ENCODE assay signal across 20 cellular contexts in the genomic region with DNA sequence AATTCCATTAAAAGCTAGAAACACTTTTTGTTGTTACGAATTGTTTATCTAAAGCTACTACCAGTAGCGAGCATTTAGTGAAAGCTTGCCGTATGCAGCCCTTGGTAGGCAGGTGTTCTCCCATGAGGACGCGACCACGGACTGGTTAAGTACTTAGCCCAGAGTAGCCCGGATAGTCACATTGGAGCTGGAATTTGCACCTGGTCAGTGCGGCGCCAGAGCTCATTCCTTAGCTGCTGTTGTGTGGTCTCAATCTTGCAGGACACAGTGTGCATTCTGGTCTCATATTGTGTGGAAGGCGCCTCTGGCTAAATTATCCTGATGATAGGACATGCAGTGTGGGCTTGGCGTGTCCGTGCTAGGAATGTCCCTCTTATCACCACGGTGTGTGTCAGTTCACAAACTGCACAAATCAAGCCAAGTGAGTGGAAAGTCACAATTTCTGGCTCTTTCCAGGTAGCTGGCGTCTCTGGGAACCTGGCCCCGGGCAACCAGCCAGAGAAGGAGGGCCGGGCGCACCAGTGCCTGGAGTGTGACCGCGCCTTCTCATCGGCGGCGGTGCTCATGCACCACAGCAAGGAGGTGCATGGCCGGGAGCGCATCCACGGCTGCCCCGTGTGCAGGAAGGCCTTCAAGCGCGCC.
DNase-seq lines count a peak whose midpoint lies in the region; ATAC-seq, FAIRE-seq and TF ChIP-seq lines count a peak whose summit lies in the region.
"Had no signal": no experiment of that assay in that cellular context is flagged by ENCODE, and none has a peak within 500 bp of the region (broad histone marks: within the 10 kb centered on the region; RNA-seq: fewer than 3 reads in every experiment).

No MANE protein-coding gene starts in this region.

- intact Hi-C loops in HepG2 (cut with micrococcal nuclease; ENCODE audit: unreplicated experiment) = no loop called here
- intact Hi-C loops in lower lobe of right lung (cut with DNase I) = no loop called here

- peak in 1 of 2 donors; percentile 22 for TF ChIP-seq RAD21 in liver (IDR thresholded peaks at IDR 0.05)
- no peak for TF ChIP-seq RAD21 in HepG2 (CRISPR knock-in tag; IDR thresholded peaks at IDR 0.05)

- FAIRE-seq in HepG2 (lab: Jason Lieb, UNC) (no peak), frontal cortex (lab: Jason Lieb, UNC) (no peak)
- FAIRE-seq: A204.1, GM12892 had no signal

- BruUV-seq in HepG2 (replicated peaks; lab: Mats Ljungman, UMichigan) = no TSS peak

- POLR2A ChIA-PET in HepG2 (lab: Yijun Ruan, JAX) = no interaction called here

- H3K27ac ChIP-seq in liver (ENCODE audit: low read depth in 1 of 2, low read length in 2 of 2) = peak overlapping the region; percentile 69 to 85
- no peak overlapping the region for H3K27ac ChIP-seq in HepG2 (ENCODE audit: extremely low read length, insufficient read depth, low read length)
- no peak overlapping the region for H3K27ac ChIP-seq in SJCRH30
- H3K27ac ChIP-seq in lower lobe of right lung = peak overlapping the region; percentile 13
- H3K27ac ChIP-seq: right atrium auricular region had no signal

- no peak for TF ChIP-seq EP300 in HepG2 (IDR thresholded peaks at IDR 0.05; ENCODE audit: low read depth in 2 of 2, low read length in 2 of 2)
- TF ChIP-seq EP300 in HepG2 (CRISPR knock-in tag; IDR thresholded peaks at IDR 0.05; ENCODE audit: borderline replicate concordance) = no peak

- 42% methylated on average over 28 of the region's 28 CpGs for WGBS in liver
- 96% methylated on average over 13 of the region's 28 CpGs for WGBS in HepG2 (ENCODE audit: low lambda C conversion rate)

- H3K4me1 ChIP-seq in liver (ENCODE audit: control insufficient read depth in 4 of 4, insufficient read depth in 4 of 4, low read length in 3 of 4) (peaks cover 6 to 55% (median 45%) of the 10 kb centered on the region in 4 donors), HepG2 (ENCODE audit: insufficient read depth, low read length) (peaks cover 14% of the 10 kb centered on the region), SJCRH30 (no peaks in the 10 kb centered on the region; the same call in 1 of the 2 replicates), lower lobe of right lung (peaks cover 32% of the 10 kb centered on the region)

- DNase-seq in HepG2 (ENCODE audit: low spot score) (no peak), SJCRH30 (peak; percentile 38 to 52), lower lobe of right lung (peak; percentile 86), superior temporal gyrus (ENCODE audit: extremely low spot score) (no peak), frontal cortex (ENCODE audit: low spot score in 2 of 2) (no peak), dedifferentiated amniotic fluid mesenchymal stem cell (ENCODE audit: extremely low spot score) (no peak), GM19238 (ENCODE audit: insufficient read length, low spot score) (no peak)
- DNase-seq: activated CD4-positive, alpha-beta T cell treated with anti-CD3 and anti-CD28 coated beads, Interleukin-2, amount 50 U/mL, for 1 hour; activated gamma-delta T cell; amniotic stem cell; HCEC 1CT; NCI-H1930; NCI-H526; occipital lobe; stimulated activated CD4-positive, alpha-beta T cell treated with anti-CD3 and anti-CD28 coated beads, Interleukin-15, amount 100 ng/mL, for 24 hours had no signal

- H3K4me2 ChIP-seq in HepG2 (ENCODE audit: low read depth, low read length) = no peak overlapping the region

- CTCF ChIA-PET in HepG2 (lab: Yijun Ruan, JAX; ENCODE audit: low intra/inter-chr PET ratio, low total read pairs) = no interaction called here

- H3K36me3 ChIP-seq in liver (ENCODE audit: control insufficient read depth in 4 of 4, insufficient read depth in 3 of 4, low read depth in 1 of 4, low read length in 3 of 4) = peaks cover 2 to 6% (median 4%) of the 10 kb centered on the region in 4 donors
- peaks cover 9 to 18% of the 10 kb centered on the region in 2 experiments; a peak in 4 of 5 replicates for H3K36me3 ChIP-seq in HepG2 (replicated peaks in 1 of 2; ENCODE audit: control insufficient read depth in 1 of 2, insufficient read depth in 2 of 2, low read length in 2 of 2)
- no peaks in the 10 kb centered on the region for H3K36me3 ChIP-seq in SJCRH30
- peaks cover 41% of the 10 kb centered on the region for H3K36me3 ChIP-seq in lower lobe of right lung

- in situ Hi-C loops in HepG2 (cut with HindIII; ENCODE audit: extremely low pct_ligation_motif_present, low pct_unique_long_range_greater_than_20kb) = no loop called here

- H3K79me2 ChIP-seq in HepG2 (ENCODE audit: insufficient read depth, low read length) = no peaks in the 10 kb centered on the region

- H3K4me3 ChIP-seq in liver (ENCODE audit: low read depth in 1 of 3, low read length in 3 of 3) = no peak overlapping the region
- H3K4me3 ChIP-seq in HepG2 (replicated peaks in 1 of 3; ENCODE audit: insufficient read depth in 1 of 3, low read depth in 2 of 3, low read length in 3 of 3) = no peak overlapping the region
- no peak overlapping the region for H3K4me3 ChIP-seq in SJCRH30
- no peak overlapping the region for H3K4me3 ChIP-seq in lower lobe of right lung
- H3K4me3 ChIP-seq: right atrium auricular region had no signal

- ATAC-seq in HepG2 (no peak), lower lobe of right lung (peak; percentile 64 to 79)
- ATAC-seq: Right ventricle myocardium inferior had no signal

- H3K9me3 ChIP-seq in liver (ENCODE audit: control insufficient read depth in 4 of 4, low read length in 3 of 4) (no peaks in the 10 kb centered on the region), HepG2 (ENCODE audit: low read length) (no peaks in the 10 kb centered on the region), SJCRH30 (replicated peaks) (no peaks in the 10 kb centered on the region), lower lobe of right lung (no peaks in the 10 kb centered on the region)
- H3K9me3 ChIP-seq: right atrium auricular region had no signal

- no peak for TF ChIP-seq POLR2A in HepG2 (IDR thresholded peaks at IDR 0.05; ENCODE audit: insufficient read depth in 1 of 2, low read depth in 2 of 2, low read length in 2 of 2)

- no peak overlapping the region for H3K9ac ChIP-seq in liver (ENCODE audit: low read depth in 1 of 2, low read length in 2 of 2)
- no peak overlapping the region for H3K9ac ChIP-seq in HepG2 (ENCODE audit: insufficient read depth, low read depth, low read length)

- H4K20me1 ChIP-seq in HepG2 (ENCODE audit: insufficient read depth, low read length) = no peaks in the 10 kb centered on the region

- no peak overlapping the region for H2AFZ ChIP-seq in HepG2 (ENCODE audit: low read length)

- TF ChIP-seq CTCF in liver (IDR thresholded peaks at IDR 0.05; ENCODE audit: low read depth, low read length, missing input control) (no peak), HepG2 (CRISPR knock-in tag; IDR thresholded peaks at IDR 0.05) (no peak), lower lobe of right lung (IDR thresholded peaks at IDR 0.05) (no peak)

- H3K27me3 ChIP-seq in liver (ENCODE audit: control insufficient read depth in 4 of 4, insufficient read depth in 4 of 4, low read length in 3 of 4) (no peaks in the 10 kb centered on the region), HepG2 (ENCODE audit: control insufficient read depth in 1 of 2, insufficient read depth in 2 of 2, low read length in 2 of 2) (no peaks in the 10 kb centered on the region), SJCRH30 (no peaks in the 10 kb centered on the region), lower lobe of right lung (ENCODE audit: low read depth) (no peaks in the 10 kb centered on the region)
- H3K27me3 ChIP-seq: right atrium auricular region had no signal

TF ChIP-seq in liver, 16 proteins besides CTCF, POLR2A, EP300 and RAD21 (continues in another document):
- TF ChIP-seq ATF3 (IDR thresholded peaks at IDR 0.05) (no peak), SP1 (IDR thresholded peaks at IDR 0.05) (peak; percentile 82), EGR1 (IDR thresholded peaks at IDR 0.05; ENCODE audit: low read depth in 2 of 2) (peak in 1 of 2 donors; percentile 54), GABPA (IDR thresholded peaks at IDR 0.05 in 1 of 2, conservative IDR thresholded peaks at IDR 0.05 in 1 of 2) (no peak)

TF ChIP-seq in HepG2, 621 proteins besides CTCF, POLR2A, EP300 and RAD21 (continues in another document):
- no peak for TF ChIP-seq MXD1 (CRISPR knock-in tag; IDR thresholded peaks at IDR 0.05)
- no peak for TF ChIP-seq FOXC1 (CRISPR knock-in tag; IDR thresholded peaks at IDR 0.05; ENCODE audit: borderline replicate concordance)
- TF ChIP-seq, protein P1, sequence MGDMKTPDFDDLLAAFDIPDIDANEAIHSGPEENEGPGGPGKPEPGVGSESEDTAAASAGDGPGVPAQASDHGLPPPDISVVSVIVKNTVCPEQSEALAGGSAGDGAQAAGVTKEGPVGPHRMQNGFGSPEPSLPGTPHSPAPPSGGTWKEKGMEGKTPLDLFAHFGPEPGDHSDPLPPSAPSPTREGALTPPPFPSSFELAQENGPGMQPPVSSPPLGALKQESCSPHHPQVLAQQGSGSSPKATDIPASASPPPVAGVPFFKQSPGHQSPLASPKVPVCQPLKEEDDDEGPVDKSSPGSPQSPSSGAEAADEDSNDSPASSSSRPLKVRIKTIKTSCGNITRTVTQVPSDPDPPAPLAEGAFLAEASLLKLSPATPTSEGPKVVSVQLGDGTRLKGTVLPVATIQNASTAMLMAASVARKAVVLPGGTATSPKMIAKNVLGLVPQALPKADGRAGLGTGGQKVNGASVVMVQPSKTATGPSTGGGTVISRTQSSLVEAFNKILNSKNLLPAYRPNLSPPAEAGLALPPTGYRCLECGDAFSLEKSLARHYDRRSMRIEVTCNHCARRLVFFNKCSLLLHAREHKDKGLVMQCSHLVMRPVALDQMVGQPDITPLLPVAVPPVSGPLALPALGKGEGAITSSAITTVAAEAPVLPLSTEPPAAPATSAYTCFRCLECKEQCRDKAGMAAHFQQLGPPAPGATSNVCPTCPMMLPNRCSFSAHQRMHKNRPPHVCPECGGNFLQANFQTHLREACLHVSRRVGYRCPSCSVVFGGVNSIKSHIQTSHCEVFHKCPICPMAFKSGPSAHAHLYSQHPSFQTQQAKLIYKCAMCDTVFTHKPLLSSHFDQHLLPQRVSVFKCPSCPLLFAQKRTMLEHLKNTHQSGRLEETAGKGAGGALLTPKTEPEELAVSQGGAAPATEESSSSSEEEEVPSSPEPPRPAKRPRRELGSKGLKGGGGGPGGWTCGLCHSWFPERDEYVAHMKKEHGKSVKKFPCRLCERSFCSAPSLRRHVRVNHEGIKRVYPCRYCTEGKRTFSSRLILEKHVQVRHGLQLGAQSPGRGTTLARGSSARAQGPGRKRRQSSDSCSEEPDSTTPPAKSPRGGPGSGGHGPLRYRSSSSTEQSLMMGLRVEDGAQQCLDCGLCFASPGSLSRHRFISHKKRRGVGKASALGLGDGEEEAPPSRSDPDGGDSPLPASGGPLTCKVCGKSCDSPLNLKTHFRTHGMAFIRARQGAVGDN (CRISPR knock-in tag; IDR thresholded peaks at IDR 0.05) = no peak
- TF ChIP-seq ZNF329 (CRISPR knock-in tag; IDR thresholded peaks at IDR 0.05; ENCODE audit: low read depth) = no peak

Comparison
In these comparisons a context has a peak if more than half of its experiments do, and no peak if none do; other contexts are left out.
1. H3K27ac ChIP-seq: peak in liver (2 of 2) and lower lobe of right lung (single experiment); none in HepG2 (single experiment) and SJCRH30 (single experiment).
2. DNase-seq: peak in SJCRH30 (2 of 2) and lower lobe of right lung (single experiment); none in HepG2 (single experiment), superior temporal gyrus (single experiment), frontal cortex (0 of 2), dedifferentiated amniotic fluid mesenchymal stem cell (single experiment) and GM19238 (single experiment).